8 cellular contexts compared by ENCODE assay signal in genomic region chr1:109041614-109042473, GRCh38.
A peak's percentile ranks its signal among the peaks of the same experiment; 100 is the strongest.
DNase-seq lines count a peak whose midpoint lies in the region; ATAC-seq and TF ChIP-seq lines count a peak whose summit lies in the region.

Gene WDR47 (minus strand): TSS chr1:109042102. CDS start chr1:109023512, 18,590 bp downstream.

- ATAC-seq in GM19025 (IDR thresholded peaks at IDR 0.05; ENCODE audit: low read depth, unreplicated experiment): peak; percentile 96
- peak; percentile 94 for ATAC-seq in HG03280 (IDR thresholded peaks at IDR 0.05; ENCODE audit: unreplicated experiment)
- peak; percentile 97 for ATAC-seq in central memory CD8-positive, alpha-beta T cell (replicated peaks; ENCODE audit: extremely low read depth, poor library complexity, severe bottlenecking)

- peaks cover 15% of the 10 kb centered on the region for H3K4me1 Mint-ChIP-seq in central memory CD8-positive, alpha-beta T cell

- peak within 1 kb of the TSS; percentile 100 for H3K4me3 ChIP-seq in AG09309 (ENCODE audit: control insufficient read depth, low read depth, low read length)

- H3K36me3 Mint-ChIP-seq in central memory CD8-positive, alpha-beta T cell (ENCODE audit: insufficient read depth): peaks cover 9% of the 10 kb centered on the region

- peak within 1 kb of the TSS; percentile 95 for H3K27ac Mint-ChIP-seq in central memory CD8-positive, alpha-beta T cell (ENCODE audit: low read depth)

- no peaks in the 10 kb centered on the region for H3K9me3 Mint-ChIP-seq in central memory CD8-positive, alpha-beta T cell

- peak within 1 kb of the TSS; percentile 90 for H3K4me3 Mint-ChIP-seq in central memory CD8-positive, alpha-beta T cell

- DNase-seq in AG09309 (ENCODE audit: low read depth): peak; percentile 80
- DNase-seq in NCI-H345 (lab: John Stamatoyannopoulos, UW): peak; percentile 96
- DNase-seq in activated CD4-positive, CD25-positive, alpha-beta regulatory T cell treated with anti-CD3 and anti-CD28 coated beads, Interleukin-2, amount 50 U/mL, for 16 hours (ENCODE audit: low read depth, low spot score): peak; percentile 90
- peak; percentile 89 to 95 for DNase-seq in central memory CD8-positive, alpha-beta T cell (ENCODE audit: low spot score in 2 of 2)
- DNase-seq in iris pigment epithelial cell (ENCODE audit: low read depth): peak; percentile 99
- DNase-seq in stimulated activated CD4-positive, alpha-beta T cell treated with anti-CD3 and anti-CD28 coated beads, Interleukin-12 subunit alpha, Interleukin-12 subunit beta, amount 100 ng/mL, for 24 hours (ENCODE audit: low read depth in 2 of 2): peak; percentile 88 to 91

- no peaks in the 10 kb centered on the region for H3K27me3 Mint-ChIP-seq in central memory CD8-positive, alpha-beta T cell

- TF ChIP-seq CTCF in AG09309 (IDR thresholded peaks at IDR 0.05; ENCODE audit: control insufficient read depth, insufficient read depth, low read depth, low read length, missing control alignments): no peak

Comparison
In these comparisons a context has a peak if more than half of its experiments do, and no peak if none do; other contexts are left out.
1. Peak in every context shown above with its lines: DNase-seq, ATAC-seq and H3K4me3 ChIP-seq.